27 cellular contexts compared by ENCODE assay signal in genomic region chr16:16790597-16790996, GRCh38.
"Had no signal": no experiment of that assay in that cellular context is flagged by ENCODE, and none has a peak within 500 bp of the region (broad histone marks: within the 10 kb centered on the region; RNA-seq: fewer than 3 reads in every experiment).

No MANE protein-coding gene starts in this region.

- H3K27me3 ChIP-seq: colonic mucosa, esophagus muscularis mucosa, esophagus squamous epithelium, foreskin keratinocyte, gastrocnemius medialis, gastroesophageal sphincter, heart left ventricle, heart right ventricle had no signal

- ATAC-seq: effector memory CD8-positive, alpha-beta T cell; esophagus mucosa; foreskin keratinocyte; gastrocnemius medialis; gastroesophageal sphincter; heart left ventricle; heart right ventricle had no signal

- H3K4me3 ChIP-seq: colonic mucosa, coronary artery, dorsolateral prefrontal cortex, esophagus muscularis mucosa, esophagus squamous epithelium, gastrocnemius medialis, gastroesophageal sphincter, heart left ventricle, heart right ventricle had no signal

- DNase-seq: colonic mucosa; cortex of kidney; dermis blood vessel endothelial cell; dorsolateral prefrontal cortex; effector CD4-positive, alpha-beta T cell; effector CD8-positive, alpha-beta T cell; effector memory CD4-positive, alpha-beta T cell; effector memory CD8-positive, alpha-beta T cell; endodermal cell; erythroblast; esophagus squamous epithelium; foreskin fibroblast; foreskin keratinocyte; foreskin melanocyte; gastrocnemius medialis; glutamatergic neuron; head of caudate nucleus; heart left ventricle; heart right ventricle had no signal

- H3K36me3 ChIP-seq: colonic mucosa, esophagus muscularis mucosa, esophagus squamous epithelium, gastrocnemius medialis, gastroesophageal sphincter, heart left ventricle, heart right ventricle had no signal

- FAIRE-seq: colon, endometrium, endothelial cell of umbilical vein had no signal

- H3K9me3 ChIP-seq: colonic mucosa had no signal

- H3K27ac ChIP-seq: colonic mucosa, coronary artery, dorsolateral prefrontal cortex, epithelial cell of prostate, esophagus muscularis mucosa, esophagus squamous epithelium, foreskin keratinocyte, gastrocnemius medialis, gastroesophageal sphincter, heart left ventricle, heart right ventricle had no signal

- H3K4me1 ChIP-seq: colonic mucosa, esophagus muscularis mucosa, esophagus squamous epithelium, foreskin keratinocyte, gastrocnemius medialis, gastroesophageal sphincter, heart left ventricle, heart right ventricle had no signal
